In the genomic region with DNA sequence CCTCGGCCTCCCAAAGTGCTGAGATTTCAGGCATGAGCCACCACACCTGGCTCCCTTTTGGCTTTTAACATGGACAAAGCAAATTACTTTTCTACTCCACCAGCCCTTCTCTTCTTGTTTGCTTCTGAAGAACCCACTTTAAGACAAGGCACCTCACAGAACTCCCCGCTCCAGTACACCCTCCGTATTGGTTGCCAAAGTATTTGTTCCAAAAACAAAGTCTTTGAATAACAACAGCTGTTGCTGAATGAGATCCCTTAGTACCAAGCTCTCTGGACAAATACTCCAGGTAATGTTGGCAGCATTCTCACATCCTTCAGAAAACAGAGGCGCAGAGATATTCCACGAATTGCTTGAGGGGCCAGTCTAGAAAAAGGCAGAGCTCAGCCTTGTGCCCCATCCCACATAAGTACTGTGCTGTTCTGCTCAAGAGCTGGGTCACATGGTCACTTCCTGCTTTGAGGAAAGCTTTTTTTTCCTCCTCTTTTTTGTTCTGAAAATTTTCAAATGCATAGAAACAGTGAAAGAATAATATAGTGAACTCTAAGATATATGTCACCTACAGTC, we compare ENCODE assay signal across 26 cellular contexts. TPM values are rescaled to one million over a fixed set of nuclear protein-coding genes. Genes with fewer than 3 reads are reported as not detected.
DNase-seq lines count a peak whose midpoint lies in the region; ATAC-seq and TF ChIP-seq lines count a peak whose summit lies in the region.
"Had no signal": no experiment of that assay in that cellular context is flagged by ENCODE, and none has a peak within 500 bp of the region (broad histone marks: within the 10 kb centered on the region; RNA-seq: fewer than 3 reads in every experiment).

No MANE protein-coding gene starts in this region.

- intact Hi-C loops in esophagus muscularis mucosa (cut with DNase I) = no loop called here
- intact Hi-C loops in sciatic nerve (cut with DNase I) = no loop called here
- intact Hi-C loops in MCF 10A (cut with micrococcal nuclease) = no loop called here

- H3K27me3 Mint-ChIP-seq in GM23338 (ENCODE audit: insufficient read depth, low read depth, poor library complexity) (peaks cover 4% of the 10 kb centered on the region), MCF 10A (ENCODE audit: insufficient read depth, unreplicated experiment) (peaks cover 51% of the 10 kb centered on the region)

- H3K4me1 ChIP-seq in GM23338 (ENCODE audit: insufficient read depth) (no peaks in the 10 kb centered on the region), esophagus muscularis mucosa (no peaks in the 10 kb centered on the region)
- H3K4me1 ChIP-seq: A549, Caco-2, HAP-1 had no signal

- H3K27me3 ChIP-seq in GM23338 (ENCODE audit: insufficient read depth) (no peaks in the 10 kb centered on the region), esophagus muscularis mucosa (peaks cover 0 to 54% (median 3%) of the 10 kb centered on the region in 4 donors)

- H3K27ac Mint-ChIP-seq in GM23338 = no peak overlapping the region
- no peak overlapping the region for H3K27ac Mint-ChIP-seq in MCF 10A (ENCODE audit: low read depth, unreplicated experiment)
- H3K27ac Mint-ChIP-seq: CD4-positive, alpha-beta memory T cell; HFFc6 had no signal

- H3K9me2 ChIP-seq in GM23338 (ENCODE audit: insufficient read depth) = no peaks in the 10 kb centered on the region
- H3K9me2 ChIP-seq: SK-N-SH had no signal

- H3K27ac ChIP-seq in GM23338 (ENCODE audit: low read depth) (no peak overlapping the region), esophagus muscularis mucosa (replicated peaks in 1 of 4) (no peak overlapping the region)
- H3K27ac ChIP-seq: A549, KMS-11 had no signal

- TF ChIP-seq POLR2A in esophagus muscularis mucosa (IDR thresholded peaks at IDR 0.05; ENCODE audit: low read depth) = no peak

- 0 out of 2 replicates have a peak overlapping the region, but pooled peaks have one; percentile 50 for H2AFZ ChIP-seq in GM23338

- peaks cover 4% of the 10 kb centered on the region; the same call in 1 of the 3 replicates for H3K4me1 Mint-ChIP-seq in GM23338
- H3K4me1 Mint-ChIP-seq in MCF 10A (ENCODE audit: insufficient read depth, unreplicated experiment) = no peaks in the 10 kb centered on the region
- H3K4me1 Mint-ChIP-seq: CD4-positive, alpha-beta memory T cell had no signal

- TF ChIP-seq EP300 in esophagus muscularis mucosa (IDR thresholded peaks at IDR 0.05) = no peak

- no peaks in the 10 kb centered on the region for H3K9me3 ChIP-seq in esophagus muscularis mucosa
- H3K9me3 ChIP-seq: HAP-1 had no signal

- H3K36me3 ChIP-seq in GM23338 (ENCODE audit: insufficient read depth) = no peaks in the 10 kb centered on the region
- no peaks in the 10 kb centered on the region for H3K36me3 ChIP-seq in esophagus muscularis mucosa
- H3K36me3 ChIP-seq: HAP-1 had no signal

- no peaks in the 10 kb centered on the region for H3K79me2 ChIP-seq in GM23338 (replicated peaks; ENCODE audit: insufficient read depth)

- peak; percentile 69 for DNase-seq in DMS 273 (lab: John Stamatoyannopoulos, UW; ENCODE audit: unreplicated experiment)
- no peak for DNase-seq in GM23338 (ENCODE audit: low spot score)
- peak; percentile 75 for DNase-seq in esophagus muscularis mucosa (ENCODE audit: extremely low spot score)
- DNase-seq in sciatic nerve (ENCODE audit: low spot score) = no peak
- no peak for DNase-seq in activated T-cell treated with anti-CD3 and anti-CD28 coated beads, Interleukin-2, amount 50 U/mL, for 48 hours
- no peak for DNase-seq in MCF 10A (ENCODE audit: unreplicated experiment)
- DNase-seq in T-helper 1 cell = no peak
- no peak for DNase-seq in amniotic stem cell (lab: John Stamatoyannopoulos, UW)
- DNase-seq: AML-193; C1 segment of cervical spinal cord; Caco-2; CD4-positive, alpha-beta memory T cell; GOT3; HFFc6; IMR-90; NCI-H1048; NCI-H1417 treated with DMSO at 0.1 percent for 48 hours; NCI-H1694 treated with DMSO at 0.1 percent for 48 hours; NCI-H446; NCI-H524 treated with DMSO at 0.1 percent for 48 hours; NCI-H774; SK-N-SH; SW 1271 had no signal

- H3K4me3 ChIP-seq in GM23338 (no peak overlapping the region), esophagus muscularis mucosa (no peak overlapping the region)
- H3K4me3 ChIP-seq: A549, HAP-1 had no signal

- POLR2A ChIA-PET in MCF 10A (lab: Yijun Ruan, JAX) = no interaction called here

- no peaks in the 10 kb centered on the region for H3K9me3 Mint-ChIP-seq in GM23338
- H3K9me3 Mint-ChIP-seq in MCF 10A (ENCODE audit: unreplicated experiment) = no peaks in the 10 kb centered on the region

- H3F3A ChIP-seq in GM23338 (replicated peaks; ENCODE audit: low read depth) = no peaks in the 10 kb centered on the region

- H3K4me3 Mint-ChIP-seq in GM23338 = no peak overlapping the region
- no peak overlapping the region for H3K4me3 Mint-ChIP-seq in MCF 10A (ENCODE audit: unreplicated experiment)
- H3K4me3 Mint-ChIP-seq: CD4-positive, alpha-beta memory T cell; HFFc6 had no signal

- no peaks in the 10 kb centered on the region for H3K36me3 Mint-ChIP-seq in GM23338 (ENCODE audit: low read depth)
- no peaks in the 10 kb centered on the region for H3K36me3 Mint-ChIP-seq in MCF 10A (ENCODE audit: insufficient read depth, unreplicated experiment)
- H3K36me3 Mint-ChIP-seq: CD4-positive, alpha-beta memory T cell had no signal

- H4K20me1 ChIP-seq in GM23338 (replicated peaks; ENCODE audit: insufficient read depth) = no peaks in the 10 kb centered on the region

- BruUV-seq in MCF 10A (replicated peaks; lab: Mats Ljungman, UMichigan) = no TSS peak

- no peak for TF ChIP-seq CTCF in GM23338 (conservative IDR thresholded peaks at IDR 0.05; ENCODE audit: low read depth in 2 of 2)
- no peak for TF ChIP-seq CTCF in esophagus muscularis mucosa (IDR thresholded peaks at IDR 0.05)
- TF ChIP-seq CTCF in MCF 10A (IDR thresholded peaks at IDR 0.05; ENCODE audit: unreplicated experiment) = no peak

- CTCF ChIA-PET in MCF 10A (lab: Yijun Ruan, JAX) = interaction anchor here (0.7 to 1.3 kb wide), 3 partner anchors 17 to 850 kb away, joined by 3 to 7 read pairs (median 4); no protein-coding TSS in a partner anchor

- H3K4me2 ChIP-seq in GM23338 = no peak overlapping the region
- H3K4me2 ChIP-seq: A549, KMS-11, SK-N-SH had no signal

- no peak for ATAC-seq in GM23338
- peak; percentile 68 for ATAC-seq in sciatic nerve
- ATAC-seq: A549 had no signal

- WGBS in esophagus muscularis mucosa = 66% methylated on average over 5 of the region's 5 CpGs

TF ChIP-seq in GM23338, 12 proteins besides CTCF, POLR2A, EP300 and RAD21 (continues in another document):
- no peak for TF ChIP-seq JUNB (IDR thresholded peaks at IDR 0.05; ENCODE audit: unreplicated experiment)

RNA-seq across cellular contexts. Expression of gene CHCHD6, which starts 7.3 kb away (rescaled TPM):
- total RNA-seq in GM23338 (2014; rRNA removed; shearing (Covaris generic)) = 27.1 and 28.8 TPM in 2 replicates
- 42.9 and 43.0 TPM in 2 replicates for polyA plus RNA-seq in GM23338 (2016; fragmentation: Nextera tagmentation; extraction: Ambion mirVana)
- total RNA-seq in esophagus muscularis mucosa = 10 to 100 TPM; 10.3 to 13.4 (median 12.1) TPM
- total RNA-seq in sciatic nerve = 19.1 TPM
- total RNA-seq in MCF 10A (2022) = 28.7 and 29.6 TPM in 2 replicates

RNA-seq across cellular contexts. Expression of gene TXNRD3, which starts 41.9 kb away (rescaled TPM):
- 4.0 and 4.1 TPM in 2 replicates for total RNA-seq in GM23338 (2014; rRNA removed; shearing (Covaris generic))
- 1.8 and 3.0 TPM in 2 replicates for polyA plus RNA-seq in GM23338 (2016; fragmentation: Nextera tagmentation; extraction: Ambion mirVana)
- total RNA-seq in esophagus muscularis mucosa = 10 to 100 TPM; 12.8 to 23.7 (median 18.7) TPM
- 25.1 TPM for total RNA-seq in sciatic nerve
- total RNA-seq in MCF 10A (2022) = 10.0 and 12.9 TPM in 2 replicates

Comparison
In these comparisons a context has a peak if more than half of its experiments do, and no peak if none do; other contexts are left out.
1. DNase-seq: peak in DMS 273 (single experiment) and esophagus muscularis mucosa (single experiment); none in GM23338 (single experiment), sciatic nerve (single experiment), activated T-cell treated with anti-CD3 and anti-CD28 coated beads, Interleukin-2, amount 50 U/mL, for 48 hours (0 of 2), MCF 10A (single experiment), T-helper 1 cell (0 of 5) and amniotic stem cell (single experiment).